ENCODE assay signal across 17 cellular contexts in genomic region chr21:20949884-20950283, GRCh38. TPM values are rescaled to one million over a fixed set of nuclear protein-coding genes. Genes with fewer than 3 reads are reported as not detected.
DNase-seq lines count a peak whose midpoint lies in the region; ATAC-seq, FAIRE-seq and TF ChIP-seq lines count a peak whose summit lies in the region.
"Had no signal": no experiment of that assay in that cellular context is flagged by ENCODE, and none has a peak within 500 bp of the region (broad histone marks: within the 10 kb centered on the region; RNA-seq: fewer than 3 reads in every experiment).

No MANE protein-coding gene starts in this region.

- no peaks in the 10 kb centered on the region for H3K9me2 ChIP-seq in GM23248 (ENCODE audit: insufficient read depth)

- H3K79me1 ChIP-seq in IMR-90 (ENCODE audit: low read depth in 1 of 2, low read length in 2 of 2), result no peaks in the 10 kb centered on the region

- H2BK5ac ChIP-seq in IMR-90 (ENCODE audit: low read depth, low read length, poor library complexity, severe bottlenecking), result no peak overlapping the region

- no peaks in the 10 kb centered on the region for H3K36me3 ChIP-seq in IMR-90 (ENCODE audit: control insufficient read depth, insufficient read depth, low read length)
- H3K36me3 ChIP-seq in K562 (ENCODE audit: control insufficient read depth, insufficient read depth, low read length), result no peaks in the 10 kb centered on the region
- no peaks in the 10 kb centered on the region for H3K36me3 ChIP-seq in GM23248 (ENCODE audit: low read depth)

- TF ChIP-seq EP300 in K562 (IDR thresholded peaks at IDR 0.05; ENCODE audit: low read length), result no peak

- H3K79me2 ChIP-seq in K562 (ENCODE audit: control insufficient read depth, insufficient read depth, low read length), result no peaks in the 10 kb centered on the region
- no peaks in the 10 kb centered on the region for H3K79me2 ChIP-seq in GM23248 (ENCODE audit: insufficient read depth)

- no peak overlapping the region for H3K14ac ChIP-seq in IMR-90 (replicated peaks; ENCODE audit: low read depth, low read length)

- no peak overlapping the region for H2AK9ac ChIP-seq in IMR-90 (replicated peaks; ENCODE audit: low read depth, low read length, poor library complexity)

- H3K9me1 ChIP-seq in IMR-90 (ENCODE audit: insufficient read depth, low read length), result no peaks in the 10 kb centered on the region
- H3K9me1 ChIP-seq in K562 (ENCODE audit: control insufficient read depth, insufficient read depth, low read length), result no peaks in the 10 kb centered on the region

- TF ChIP-seq POLR2A in IMR-90 (IDR thresholded peaks at IDR 0.05; ENCODE audit: low read depth, low read length), result no peak
- TF ChIP-seq POLR2A in K562 (conservative IDR thresholded peaks at IDR 0.05), result no peak

- no peak overlapping the region for H4K5ac ChIP-seq in IMR-90 (ENCODE audit: low read depth, low read length)

- dilution Hi-C loops in IMR-90 (cut with HindIII; ENCODE audit: low sequenced_read_pairs, unreplicated experiment), result no loop called here

- H3K4me2 ChIP-seq in IMR-90 (ENCODE audit: low read depth, low read length), result no peak overlapping the region
- no peak overlapping the region for H3K4me2 ChIP-seq in K562 (ENCODE audit: insufficient read depth, low read length)
- no peak overlapping the region for H3K4me2 ChIP-seq in GM23248 (ENCODE audit: unreplicated experiment)
- H3K4me2 ChIP-seq: A549, KMS-11 had no signal

- H4K8ac ChIP-seq in IMR-90 (ENCODE audit: low read depth in 2 of 2, low read length in 2 of 2), result no peak overlapping the region

- H3K23ac ChIP-seq in IMR-90 (ENCODE audit: low read depth, low read length), result no peak overlapping the region

- no peaks in the 10 kb centered on the region for H3K4me1 ChIP-seq in IMR-90 (ENCODE audit: control insufficient read depth, insufficient read depth, low read length)
- no peaks in the 10 kb centered on the region for H3K4me1 ChIP-seq in K562 (replicated peaks in 1 of 2; ENCODE audit: control insufficient read depth in 2 of 2, insufficient read depth in 2 of 2, low read length in 2 of 2)
- no peaks in the 10 kb centered on the region for H3K4me1 ChIP-seq in GM23248 (ENCODE audit: insufficient read depth)
- H3K4me1 ChIP-seq: A549 had no signal

- H2BK120ac ChIP-seq in IMR-90 (ENCODE audit: low read depth, low read length), result no peak overlapping the region

- intact Hi-C loops in IMR-90 (cut with micrococcal nuclease) (no loop called here), K562 (cut with micrococcal nuclease) (no loop called here)

- BruUV-seq in IMR-90 (replicated peaks; lab: Mats Ljungman, UMichigan) (no TSS peak), K562 (replicated peaks; lab: Mats Ljungman, UMichigan) (no TSS peak)

- DNase-seq in IMR-90 (no peak), MV-4-11 (lab: John Stamatoyannopoulos, UW) (peak; percentile 16), K562 (ENCODE audit: extremely low read depth in 1 of 4, low spot score in 3 of 4) (no peak), NAMALWA (ENCODE audit: low spot score) (no peak), GM23248 (no peak)
- DNase-seq: CD8-positive, alpha-beta T cell; COR-L47; DMS153; DMS79 treated with DMSO at 0.1 percent for 48 hours; EL; H9 had no signal

- CTCF ChIA-PET in IMR-90 (lab: Yijun Ruan, JAX) (no interaction called here), K562 (lab: Yijun Ruan, JAX; ENCODE audit: low intra/inter-chr PET ratio) (no interaction called here)

- ATAC-seq in IMR-90 (ENCODE audit: low read depth) (no peak), K562 (no peak), GM18520 (IDR thresholded peaks at IDR 0.05; ENCODE audit: unreplicated experiment) (no peak)
- ATAC-seq: A549; CD8-positive, alpha-beta T cell had no signal

- H3K9me3 ChIP-seq in IMR-90 (ENCODE audit: control insufficient read depth, insufficient read depth, low read length) (peaks cover 2% of the 10 kb centered on the region), K562 (replicated peaks; ENCODE audit: control insufficient read depth, insufficient read depth, low read depth, low read length) (no peaks in the 10 kb centered on the region), GM23248 (ENCODE audit: low read depth) (no peaks in the 10 kb centered on the region)
- H3K9me3 ChIP-seq: A549 had no signal

- no CpG with 5 or more reads among the region's 4 CpGs for WGBS in IMR-90 (ENCODE audit: extremely low coverage in 2 of 2, insufficient read length in 1 of 2), 2 experiments
- WGBS in K562 (ENCODE audit: insufficient coverage, low coverage, missing lambda C conversion rate), result 2% methylated on average over 4 of the region's 4 CpGs
- WGBS in GM23248 (ENCODE audit: low coverage in 1 of 2, low lambda C conversion rate in 2 of 2, missing lambda C conversion rate in 2 of 2), 2 experiments, result 22 to 27% methylated on average over 4 of the region's 4 CpGs

- H2AK5ac ChIP-seq in IMR-90 (ENCODE audit: low read depth, low read length), result no peak overlapping the region

- H4K91ac ChIP-seq in IMR-90 (ENCODE audit: insufficient read depth, low read depth, low read length), result no peak overlapping the region

- H2BK15ac ChIP-seq in IMR-90 (ENCODE audit: low read depth, low read length), result no peak overlapping the region

- no peak overlapping the region for H2AFZ ChIP-seq in IMR-90 (replicated peaks; ENCODE audit: low read length, poor library complexity)
- no peak overlapping the region for H2AFZ ChIP-seq in K562 (ENCODE audit: low read depth, low read length)
- no peak overlapping the region for H2AFZ ChIP-seq in GM23248

- H3K4me3 ChIP-seq in IMR-90 (ENCODE audit: insufficient read depth, low read depth, low read length), result no peak overlapping the region
- no peak overlapping the region for H3K4me3 ChIP-seq in K562
- H3K4me3 ChIP-seq in GM23248, result no peak overlapping the region
- H3K4me3 ChIP-seq: A549 had no signal

- no peak for FAIRE-seq in K562 (lab: Jason Lieb, UNC)
- FAIRE-seq: A549, D721Med, GM12891 had no signal

- H3K4ac ChIP-seq in IMR-90 (ENCODE audit: low read depth, low read length), result no peak overlapping the region

- H3K9ac ChIP-seq in IMR-90 (ENCODE audit: low read depth, low read length) (no peak overlapping the region), K562 (ENCODE audit: insufficient read depth in 1 of 2, low read depth in 2 of 2, low read length in 2 of 2) (no peak overlapping the region), GM23248 (no peak overlapping the region)
- H3K9ac ChIP-seq: KMS-11 had no signal

- H3K27me3 ChIP-seq in IMR-90 (ENCODE audit: control insufficient read depth, insufficient read depth, low read length) (no peaks in the 10 kb centered on the region), K562 (ENCODE audit: control insufficient read depth in 2 of 2, insufficient read depth in 2 of 2, low read length in 2 of 2) (no peaks in the 10 kb centered on the region), GM23248 (replicated peaks; ENCODE audit: insufficient read depth) (no peaks in the 10 kb centered on the region)

- no peak overlapping the region for H2BK20ac ChIP-seq in IMR-90 (ENCODE audit: low read depth, low read length)

- POLR2A ChIA-PET in IMR-90 (lab: Charles Lee; ENCODE audit: unreplicated experiment), result no interaction called here
- POLR2A ChIA-PET in K562 (lab: Yijun Ruan, JAX), result no interaction called here

- no peaks in the 10 kb centered on the region for H3F3A ChIP-seq in GM23248 (ENCODE audit: insufficient read depth)

- H3K27ac ChIP-seq in IMR-90 (ENCODE audit: insufficient read depth, low read length), result no peak overlapping the region
- H3K27ac ChIP-seq in K562 (ENCODE audit: extremely low read depth, low read depth, low read length), result no peak overlapping the region
- no peak overlapping the region for H3K27ac ChIP-seq in GM23248
- H3K27ac ChIP-seq: A549, KMS-11 had no signal

- H3K56ac ChIP-seq in IMR-90 (ENCODE audit: extremely low read depth, insufficient read depth, low read length), result no peak overlapping the region

- H4K20me1 ChIP-seq in IMR-90 (ENCODE audit: insufficient read depth, low read length), result no peaks in the 10 kb centered on the region
- no peaks in the 10 kb centered on the region for H4K20me1 ChIP-seq in K562 (replicated peaks; ENCODE audit: control insufficient read depth, insufficient read depth, low read length)
- no peaks in the 10 kb centered on the region for H4K20me1 ChIP-seq in GM23248 (ENCODE audit: insufficient read depth)

- no peak for TF ChIP-seq CTCF in IMR-90 (conservative IDR thresholded peaks at IDR 0.05; ENCODE audit: low read depth, low read length)
- no peak for TF ChIP-seq CTCF in K562 (IDR thresholded peaks at IDR 0.05 in 2 of 3, conservative IDR thresholded peaks at IDR 0.05 in 1 of 3; ENCODE audit: insufficient read depth in 2 of 3, low read depth in 1 of 3, low read length in 3 of 3)

- no peak overlapping the region for H3K18ac ChIP-seq in IMR-90 (ENCODE audit: low read depth, low read length)

- TF ChIP-seq RAD21 in IMR-90 (IDR thresholded peaks at IDR 0.05; ENCODE audit: low read length) (no peak), K562 (CRISPR knock-in tag; conservative IDR thresholded peaks at IDR 0.05 in 1 of 2, IDR thresholded peaks at IDR 0.05 in 1 of 2) (no peak)

- in situ Hi-C loops in IMR-90 (cut with MboI; ENCODE audit: low sequenced_read_pairs), result no loop called here
- in situ Hi-C loops in K562 (cut with MboI), result no loop called here
- in situ Hi-C loops in GM23248 (cut with MboI), result no loop called here

RNA-seq across cellular contexts. Expression of gene NCAM2, which starts 48.3 kb away (rescaled TPM):
- 5.0 and 5.6 TPM in 2 replicates for total RNA-seq in IMR-90 (2012; rRNA removed)
- 1.7 and 2.7 TPM in 2 replicates for polyA plus RNA-seq in IMR-90 (2012; rRNA removed)
- polyA plus RNA-seq in IMR-90 (2012; cell fraction: cytosol; rRNA removed), result 0.29 and 0.34 TPM in 2 replicates
- polyA plus RNA-seq in IMR-90 (2012; cell fraction: nucleus; rRNA removed; ENCODE audit: low replicate concordance), result 0.17 and 1.8 TPM in 2 replicates
- total RNA-seq in K562 (2011; cell fraction: chromatin; rRNA removed; ENCODE audit: low replicate concordance), result 51.1 and 253 TPM in 2 replicates
- 8.7 and 12.8 TPM in 2 replicates for total RNA-seq in K562 (2011; cell fraction: nucleolus; rRNA removed)
- total RNA-seq in K562 (2011; cell fraction: nucleoplasm; rRNA removed), result 22.4 and 25.6 TPM in 2 replicates
- 14.8 and 15.9 TPM in 2 replicates for total RNA-seq in K562 (2014; rRNA removed)
- 51.2 and 82.9 TPM in 2 replicates for total RNA-seq in K562 (2014; rRNA removed; fragmentation: Illumina TruSeq; extraction: Trizol)
- 24.2 and 27.8 TPM in 2 replicates for total RNA-seq in K562 (2015; rRNA removed; fragmentation: Illumina TruSeq; extraction: Trizol)
- 52.8 and 54.5 TPM in 2 replicates for total RNA-seq in K562 (2021)
- 41.5 and 58.2 TPM in 2 replicates for polyA plus RNA-seq in K562 (2011; rRNA removed)
- polyA plus RNA-seq in K562 (2011; cell fraction: cytosol; rRNA removed), result 3.2 and 6.9 TPM in 2 replicates
- 23.3 and 35.2 TPM in 2 replicates for polyA plus RNA-seq in K562 (2011; cell fraction: nucleus; rRNA removed)
- polyA plus RNA-seq in K562 (2012), result 12.9 and 25.5 TPM in 2 replicates
- polyA plus RNA-seq in K562 (2014; fragmentation: Illumina TruSeq; extraction: Trizol), result 19.3 and 22.7 TPM in 2 replicates
- 10 to 100 TPM; 23.3 to 35.8 TPM for polyA plus RNA-seq in K562 (2014; fragmentation: Nextera tagmentation; extraction: Ambion mirVana)
- 11.1 and 14.0 TPM in 2 replicates for polyA plus RNA-seq in K562 (2014; rRNA removed)
- 187 and 244 TPM in 2 replicates for polyA minus RNA-seq in K562 (2011; rRNA and poly(A)+ RNA removed)
- polyA minus RNA-seq in K562 (2011; cell fraction: cytosol; rRNA and poly(A)+ RNA removed), result 20.9 and 23.7 TPM in 2 replicates
- 31.2 and 65.5 TPM in 2 replicates for polyA minus RNA-seq in K562 (2011; cell fraction: nucleus; rRNA and poly(A)+ RNA removed)
- total RNA-seq in GM23248 (2014; rRNA removed; shearing (Covaris generic)), result 1.0 and 1.3 TPM in 2 replicates
- 1.7 and 2.4 TPM in 2 replicates for polyA plus RNA-seq in GM23248 (2016; fragmentation: Nextera tagmentation; extraction: Ambion mirVana)
- total RNA-seq: CD8-positive, alpha-beta T cell had no signal
- polyA plus RNA-seq: A549, CD14-positive monocyte had no signal
